ENCODE assay signal across 26 cellular contexts in the genomic region with DNA sequence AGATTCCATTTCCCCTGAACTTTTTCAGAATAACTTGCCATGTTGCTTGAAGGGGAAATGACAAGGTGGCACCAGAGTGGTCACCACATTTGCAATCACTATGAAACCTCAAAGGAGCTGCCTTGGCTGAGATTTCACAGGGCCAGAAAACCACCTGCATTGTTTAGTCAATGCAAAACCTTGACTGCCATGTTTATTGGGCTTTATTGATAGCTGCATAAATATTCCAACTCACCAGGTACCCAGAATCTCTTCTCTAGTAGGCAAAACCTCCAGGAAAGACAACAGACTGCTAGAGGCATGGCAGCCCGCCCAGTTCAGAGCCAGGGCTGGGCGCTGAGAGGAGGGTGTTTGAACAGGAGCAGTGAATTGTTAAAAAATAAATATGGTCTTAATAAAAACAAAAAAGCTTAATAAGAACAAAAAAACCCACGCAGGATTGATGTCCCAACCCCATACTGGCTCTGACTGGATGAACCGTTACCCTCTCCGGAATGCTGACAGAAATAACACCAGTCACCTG.
"Had no signal": no experiment of that assay in that cellular context is flagged by ENCODE, and none has a peak within 500 bp of the region (broad histone marks: within the 10 kb centered on the region; RNA-seq: fewer than 3 reads in every experiment).

No MANE protein-coding gene starts in this region.

- H3K27ac ChIP-seq: brain microvascular endothelial cell, cardiac muscle cell, SK-N-MC, WERI-Rb-1 had no signal

- H3K36me3 ChIP-seq: brain microvascular endothelial cell, cardiac muscle cell had no signal

- ATAC-seq: activated CD4-positive, alpha-beta T cell treated with anti-CD3 and anti-CD28 coated beads for 36 hours; activated T-cell treated with anti-CD3 and anti-CD28 coated beads, Interleukin-2, amount 50 U/mL, for 4 hours; Panc1; Right ventricle myocardium inferior; T-cell had no signal

- H3K27me3 ChIP-seq: brain microvascular endothelial cell, cardiac muscle cell had no signal

- DNase-seq: activated CD4-positive, alpha-beta memory T cell treated with anti-CD3 and anti-CD28 coated beads, Interleukin-2, amount 10 ng/mL, durations not matched to agents 7 days and 5 days; activated CD4-positive, alpha-beta T cell treated with anti-CD3 and anti-CD28 coated beads for 36 hours; activated CD4-positive, alpha-beta T cell treated with anti-CD3 and anti-CD28 coated beads, Interleukin-2, amount 50 U/mL, for 1 hour; activated gamma-delta T cell; activated naive CD4-positive, alpha-beta T cell treated with anti-CD3 and anti-CD28 coated beads for 36 hours; activated T-cell treated with anti-CD3 and anti-CD28 coated beads, Interleukin-2, amount 50 U/mL, for 4 hours; amygdala; brain microvascular endothelial cell; KG1; NCI-H1048; NCI-H1417 treated with DMSO at 0.1 percent for 48 hours; NCI-H187; NCI-H2107; NCI-H2171 treated with DMSO at 0.1 percent for 48 hours; NCI-H226; NCI-H526; OCI-M1; RPMI8226; T-cell; T-helper 2 cell; T1000; WERI-Rb-1 had no signal

- H3K4me3 ChIP-seq: cardiac muscle cell, SK-N-MC had no signal
